In the genomic region with DNA sequence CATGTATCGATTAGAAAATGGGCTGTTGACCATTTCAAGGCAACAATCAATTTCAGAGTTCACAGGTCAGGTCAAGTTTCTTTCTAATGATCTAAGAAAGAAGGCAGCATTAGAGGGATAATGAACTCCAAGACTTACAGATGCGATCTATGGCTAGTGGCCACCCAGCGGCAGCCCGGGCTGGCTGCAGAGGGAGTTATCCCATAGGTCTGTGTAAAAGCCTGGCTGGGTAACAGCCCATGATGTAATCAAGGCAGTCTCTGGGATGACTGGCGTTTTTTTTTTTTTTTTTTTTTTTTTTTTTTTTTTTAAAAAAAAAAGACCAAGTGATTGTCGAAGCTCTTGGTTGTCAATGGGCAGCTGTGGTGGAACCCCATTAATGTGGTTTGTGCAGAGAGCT, we compare ENCODE assay signal across 1 cellular context.
TF ChIP-seq lines count a peak whose summit lies in the region.

No MANE protein-coding gene starts in this region.

TF ChIP-seq in HepG2, 621 proteins besides CTCF, POLR2A, EP300 and RAD21 (continued from another document):
- TF ChIP-seq ZSCAN22 (CRISPR knock-in tag; IDR thresholded peaks at IDR 0.05), result no peak
- TF ChIP-seq, protein P1, sequence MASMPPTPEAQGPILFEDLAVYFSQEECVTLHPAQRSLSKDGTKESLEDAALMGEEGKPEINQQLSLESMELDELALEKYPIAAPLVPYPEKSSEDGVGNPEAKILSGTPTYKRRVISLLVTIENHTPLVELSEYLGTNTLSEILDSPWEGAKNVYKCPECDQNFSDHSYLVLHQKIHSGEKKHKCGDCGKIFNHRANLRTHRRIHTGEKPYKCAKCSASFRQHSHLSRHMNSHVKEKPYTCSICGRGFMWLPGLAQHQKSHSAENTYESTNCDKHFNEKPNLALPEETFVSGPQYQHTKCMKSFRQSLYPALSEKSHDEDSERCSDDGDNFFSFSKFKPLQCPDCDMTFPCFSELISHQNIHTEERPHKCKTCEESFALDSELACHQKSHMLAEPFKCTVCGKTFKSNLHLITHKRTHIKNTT (CRISPR knock-in tag; IDR thresholded peaks at IDR 0.05), result no peak
- no peak for TF ChIP-seq TCF7L2 (IDR thresholded peaks at IDR 0.05; ENCODE audit: low read depth, low read length)
- TF ChIP-seq CHD2 (IDR thresholded peaks at IDR 0.05; ENCODE audit: low read depth, low read length), result no peak
